In the genomic region with DNA sequence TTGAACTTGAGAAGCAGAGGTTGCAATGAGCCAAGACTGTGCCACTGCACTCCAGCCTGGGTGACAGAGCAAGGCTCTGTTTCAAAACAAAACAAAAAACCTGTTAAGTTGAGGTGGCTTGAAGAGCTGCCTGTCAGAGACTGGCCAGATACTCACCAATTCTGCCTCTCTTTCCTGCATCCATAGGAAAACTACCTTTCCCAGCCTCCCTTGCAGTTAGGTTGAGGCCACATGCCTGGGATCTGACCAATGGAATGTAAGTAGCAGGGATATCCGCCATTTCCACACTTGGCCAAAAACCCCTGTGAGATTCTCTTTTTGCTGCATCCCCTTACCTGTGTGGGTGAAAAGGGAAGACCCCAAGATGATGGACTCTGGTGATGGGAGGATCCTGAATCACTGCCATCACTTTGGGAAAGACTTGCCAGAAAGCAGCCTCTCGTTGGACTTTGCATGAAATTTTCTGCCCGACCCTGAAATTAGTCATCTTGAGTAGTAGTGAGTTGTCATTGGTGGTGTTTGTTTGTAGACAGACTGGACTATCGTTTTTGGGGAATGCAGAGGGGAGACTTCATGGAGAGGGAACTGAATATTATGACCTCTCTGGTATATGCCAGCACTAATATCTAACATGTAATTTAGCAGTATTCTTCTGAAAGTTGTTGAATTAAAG, we compare ENCODE assay signal across 11 cellular contexts. TPM values are rescaled to one million over a fixed set of nuclear protein-coding genes. Genes with fewer than 3 reads are reported as not detected.
DNase-seq lines count a peak whose midpoint lies in the region; ATAC-seq and TF ChIP-seq lines count a peak whose summit lies in the region.
"Had no signal": no experiment of that assay in that cellular context is flagged by ENCODE, and none has a peak within 500 bp of the region (broad histone marks: within the 10 kb centered on the region; RNA-seq: fewer than 3 reads in every experiment).

No MANE protein-coding gene starts in this region.

- peak overlapping the region in 4 of 11 experiments; percentile 21 to 62 (median 42); a peak in 9 of 22 replicates for H3K27ac ChIP-seq in BLaER1 treated with 17β-estradiol and CSF1 and Interleukin-3, amounts not matched to agents 10 nM and 100 nM
- H3K27ac ChIP-seq in HL-60 (replicated peaks), result peak overlapping the region; percentile 59
- no peak overlapping the region for H3K27ac ChIP-seq in testis
- H3K27ac ChIP-seq: SJCRH30 had no signal

- H3K36me3 Mint-ChIP-seq in activated CD8-positive, alpha-beta T cell treated with anti-CD3 and anti-CD28 coated beads for 36 hours (ENCODE audit: low read depth), result peaks cover 57% of the 10 kb centered on the region

- ATAC-seq in activated CD8-positive, alpha-beta T cell treated with anti-CD3 and anti-CD28 coated beads for 36 hours, result no peak

- TF ChIP-seq CTCF in HL-60 (IDR thresholded peaks at IDR 0.05; ENCODE audit: insufficient read depth, low read length), result no peak
- TF ChIP-seq CTCF in activated CD8-positive, alpha-beta T cell treated with anti-CD3 and anti-CD28 coated beads for 36 hours (IDR thresholded peaks at IDR 0.05), result no peak
- TF ChIP-seq CTCF in testis (IDR thresholded peaks at IDR 0.05), result no peak

- peak overlapping the region; percentile 70 to 97 (median 89) for H3K4me2 ChIP-seq in BLaER1 treated with 17β-estradiol and CSF1 and Interleukin-3, amounts not matched to agents 10 nM and 100 nM

- peaks cover 74% of the 10 kb centered on the region for H3K4me1 Mint-ChIP-seq in activated CD8-positive, alpha-beta T cell treated with anti-CD3 and anti-CD28 coated beads for 36 hours (ENCODE audit: low read depth)

- H3K27ac Mint-ChIP-seq in activated CD8-positive, alpha-beta T cell treated with anti-CD3 and anti-CD28 coated beads for 36 hours, result peak overlapping the region; percentile 99
- H3K27ac Mint-ChIP-seq: type B pancreatic cell had no signal

- H3K4me1 ChIP-seq in BLaER1 treated with 17β-estradiol and CSF1 and Interleukin-3, amounts not matched to agents 10 nM and 100 nM, result peaks cover 62 to 75% (median 70%) of the 10 kb centered on the region in 10 experiments
- H3K4me1 ChIP-seq in testis, result no peaks in the 10 kb centered on the region
- H3K4me1 ChIP-seq: SJCRH30 had no signal

- H3K27me3 Mint-ChIP-seq in activated CD8-positive, alpha-beta T cell treated with anti-CD3 and anti-CD28 coated beads for 36 hours, result no peaks in the 10 kb centered on the region
- H3K27me3 Mint-ChIP-seq: type B pancreatic cell had no signal

- H3K9me3 ChIP-seq in BLaER1 treated with 17β-estradiol and CSF1 and Interleukin-3, amounts not matched to agents 10 nM and 100 nM (replicated peaks in 1 of 11), result peaks cover 0 to 30% (median 9%) of the 10 kb centered on the region in 11 experiments; a peak in 13 of 22 replicates
- H3K9me3 ChIP-seq in testis, result no peaks in the 10 kb centered on the region

- CTCF ChIA-PET in activated CD8-positive, alpha-beta T cell treated with anti-CD3 and anti-CD28 coated beads for 36 hours (lab: Charles Lee), result interaction anchor here (1.2 to 5.4 kb wide), 2 partner anchors 9 to 13 kb away, joined by 4 to 58 read pairs; a partner anchor contains a TSS

- peaks cover 0 to 13% (median 0%) of the 10 kb centered on the region in 11 experiments; a peak in 7 of 22 replicates for H3K36me3 ChIP-seq in BLaER1 treated with 17β-estradiol and CSF1 and Interleukin-3, amounts not matched to agents 10 nM and 100 nM
- H3K36me3 ChIP-seq in H7 (replicated peaks; ENCODE audit: control insufficient read depth, insufficient read depth, low read length) (no peaks in the 10 kb centered on the region), testis (ENCODE audit: low read depth, missing control alignments) (no peaks in the 10 kb centered on the region)
- H3K36me3 ChIP-seq: SJCRH30 had no signal

- intact Hi-C loops in activated CD8-positive, alpha-beta T cell treated with anti-CD3 and anti-CD28 coated beads for 36 hours (cut with micrococcal nuclease), result no loop called here
- intact Hi-C loops in testis (cut with DNase I; ENCODE audit: low total_unique reads), result no loop called here

- H3K9ac ChIP-seq in BLaER1 treated with 17β-estradiol and CSF1 and Interleukin-3, amounts not matched to agents 10 nM and 100 nM, result no peak overlapping the region

- peaks cover 10% of the 10 kb centered on the region for H3K9me3 Mint-ChIP-seq in activated CD8-positive, alpha-beta T cell treated with anti-CD3 and anti-CD28 coated beads for 36 hours
- H3K9me3 Mint-ChIP-seq: type B pancreatic cell had no signal

- TF ChIP-seq POLR2A in testis (IDR thresholded peaks at IDR 0.05), result no peak

- H3K27me3 ChIP-seq in BLaER1 treated with 17β-estradiol and CSF1 and Interleukin-3, amounts not matched to agents 10 nM and 100 nM, result no peaks in the 10 kb centered on the region
- H3K27me3 ChIP-seq in HL-60 (ENCODE audit: insufficient read depth, poor library complexity, severe bottlenecking) (no peaks in the 10 kb centered on the region), H7 (ENCODE audit: control insufficient read depth, insufficient read depth, low read length) (no peaks in the 10 kb centered on the region), testis (no peaks in the 10 kb centered on the region)
- H3K27me3 ChIP-seq: SJCRH30 had no signal

- whole genome bisulfite sequencing in testis, 2 donors, result 82 to 96% methylated on average over 4 of the region's 4 CpGs

- DNase-seq in HL-60 (ENCODE audit: low read depth in 1 of 2, low spot score in 1 of 2) (no peak), iris pigment epithelial cell (ENCODE audit: low read depth) (peak; percentile 49), H7 (no peak), SHP77 treated with DMSO at 0.1 percent for 48 hours (lab: John Stamatoyannopoulos, UW) (no peak), MV-4-11 (lab: John Stamatoyannopoulos, UW) (no peak), testis (no peak)
- DNase-seq in activated CD8-positive, alpha-beta T cell treated with anti-CD3 and anti-CD28 coated beads for 36 hours, result peak; percentile 31
- DNase-seq: NCI-H1105 treated with DMSO at 0.1 percent for 48 hours had no signal

- no peak overlapping the region; a peak in 1 of 20 replicates for H3K4me3 ChIP-seq in BLaER1 treated with 17β-estradiol and CSF1 and Interleukin-3, amounts not matched to agents 10 nM and 100 nM
- H3K4me3 ChIP-seq in HL-60 (replicated peaks; ENCODE audit: insufficient read depth, low read length) (no peak overlapping the region), H7 (ENCODE audit: insufficient read depth, low read depth, low read length) (no peak overlapping the region), testis (no peak overlapping the region)
- H3K4me3 ChIP-seq: SJCRH30 had no signal

- peaks cover 0 to 32% (median 18%) of the 10 kb centered on the region in 11 experiments; a peak in 16 of 22 replicates for H4K20me1 ChIP-seq in BLaER1 treated with 17β-estradiol and CSF1 and Interleukin-3, amounts not matched to agents 10 nM and 100 nM

- POLR2A ChIA-PET in activated CD8-positive, alpha-beta T cell treated with anti-CD3 and anti-CD28 coated beads for 36 hours (lab: Charles Lee), result interaction anchor here (1.9 to 6.5 kb wide), 5 partner anchors 14 to 54 kb away, joined by 6 to 274 read pairs (median 13); a partner anchor contains a TSS

- peak overlapping the region; percentile 68 for H3K4me3 Mint-ChIP-seq in activated CD8-positive, alpha-beta T cell treated with anti-CD3 and anti-CD28 coated beads for 36 hours
- H3K4me3 Mint-ChIP-seq: type B pancreatic cell had no signal

RNA-seq across cellular contexts. Expression of a gene that starts 14.0 kb away (rescaled TPM):
- 10 to 100 TPM; 11.9 to 14.0 TPM for total RNA-seq in activated CD8-positive, alpha-beta T cell treated with anti-CD3 and anti-CD28 coated beads for 36 hours
- 0.22 and 1.1 TPM in 2 replicates for total RNA-seq in H7 (2014; rRNA removed; shearing (Covaris generic))
- total RNA-seq in testis, result 1 to 10 TPM; 1.1 to 2.4 TPM
- 3.8 TPM for polyA plus RNA-seq in testis (ENCODE audit: insufficient read depth, low read depth, low replicate concordance)
- total RNA-seq: SJCRH30 had no signal

Comparison
In these comparisons a context has a peak if more than half of its experiments do, and no peak if none do; other contexts are left out.
1. DNase-seq: peak in activated CD8-positive, alpha-beta T cell treated with anti-CD3 and anti-CD28 coated beads for 36 hours (single experiment) and iris pigment epithelial cell (single experiment); none in HL-60 (0 of 2), H7 (single experiment), SHP77 treated with DMSO at 0.1 percent for 48 hours (single experiment), MV-4-11 (single experiment) and testis (single experiment).